17 cellular contexts compared by ENCODE assay signal in genomic region chr3:14366233-14366632, GRCh38.
"Had no signal": no experiment of that assay in that cellular context is flagged by ENCODE, and none has a peak within 500 bp of the region (broad histone marks: within the 10 kb centered on the region; RNA-seq: fewer than 3 reads in every experiment).

No MANE protein-coding gene starts in this region.

- ATAC-seq: left cardiac atrium; stimulated activated naive CD8-positive, alpha-beta T cell treated with anti-CD3 and anti-CD28 coated beads, Interleukin-15, Interleukin-2, amounts not matched to agents 100 U/mL and 50 U/mL, for 24 hours had no signal

- H3K27me3 ChIP-seq: breast epithelium, colonic mucosa, thyroid gland had no signal

- H3K27ac ChIP-seq: breast epithelium, colonic mucosa, esophagus muscularis mucosa, thyroid gland had no signal

- DNase-seq: activated CD4-positive, alpha-beta memory T cell treated with anti-CD3 and anti-CD28 coated beads for 36 hours; activated CD4-positive, alpha-beta T cell treated with anti-CD3 and anti-CD28 coated beads for 48 hours; activated naive CD4-positive, alpha-beta T cell treated with Interleukin-2 at 50 U/mL for 16 hours; activated naive CD8-positive, alpha-beta T cell treated with anti-CD3 and anti-CD28 coated beads for 36 hours; activated T-cell treated with anti-CD3 and anti-CD28 coated beads, Interleukin-2, amount 50 U/mL, for 48 hours; colonic mucosa; glutamatergic neuron; hippocampal formation; left cardiac atrium; posterior cingulate gyrus; stimulated activated CD4-positive, alpha-beta T cell treated with anti-CD3 and anti-CD28 coated beads, Interleukin-4, amount 100 ng/mL, for 24 hours; stimulated activated naive CD8-positive, alpha-beta T cell treated with anti-CD3 and anti-CD28 coated beads, Interleukin-15, Interleukin-2, amounts not matched to agents 100 U/mL and 50 U/mL, for 24 hours; T1000; thyroid gland had no signal

- FAIRE-seq: frontal cortex had no signal

- H3K36me3 ChIP-seq: breast epithelium, colonic mucosa, esophagus muscularis mucosa, thyroid gland had no signal

- H3K4me1 ChIP-seq: breast epithelium had no signal

- H3K9me3 ChIP-seq: breast epithelium, colonic mucosa, esophagus muscularis mucosa, thyroid gland had no signal

- H3K4me3 ChIP-seq: breast epithelium, colonic mucosa, esophagus muscularis mucosa, thyroid gland had no signal
